9 cellular contexts compared by ENCODE assay signal in the genomic region with DNA sequence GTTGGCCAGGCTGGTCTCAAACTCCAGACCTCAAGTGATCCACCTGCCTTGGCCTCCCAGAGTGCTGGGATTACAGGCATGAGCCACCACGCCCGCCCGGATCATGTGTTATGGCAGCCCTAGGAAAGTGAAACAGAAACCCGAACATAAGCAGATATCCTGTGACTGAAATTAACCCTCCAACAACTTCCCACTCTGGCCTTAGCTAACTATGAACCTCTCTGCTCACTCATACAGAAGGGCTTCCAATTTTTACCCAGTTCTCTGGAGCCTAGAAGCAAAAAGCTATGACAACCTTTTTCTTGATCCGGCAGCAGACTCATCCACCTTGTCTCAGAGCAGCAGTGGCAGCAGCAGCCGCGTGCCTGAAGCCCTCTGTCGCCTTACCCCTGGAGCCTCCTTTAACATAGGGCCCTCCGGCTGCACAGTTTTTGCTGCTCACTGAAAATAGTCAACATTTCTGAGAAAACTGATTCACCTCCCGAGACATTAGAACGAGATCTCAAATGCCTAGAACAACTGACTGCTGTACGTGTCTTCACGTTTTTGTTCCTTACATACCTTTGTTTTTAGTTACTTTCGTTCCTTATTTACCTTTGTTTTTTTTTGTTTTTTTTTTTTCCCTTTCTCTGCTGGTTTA. TPM values are rescaled to one million over a fixed set of nuclear protein-coding genes. Genes with fewer than 3 reads are reported as not detected.
A peak's percentile ranks its signal among the peaks of the same experiment; 100 is the strongest.
DNase-seq lines count a peak whose midpoint lies in the region; ATAC-seq and TF ChIP-seq lines count a peak whose summit lies in the region.
"Had no signal": no experiment of that assay in that cellular context is flagged by ENCODE, and none has a peak within 500 bp of the region (broad histone marks: within the 10 kb centered on the region; RNA-seq: fewer than 3 reads in every experiment).

No MANE protein-coding gene starts in this region.

- H3K36me3 Mint-ChIP-seq in activated CD4-positive, alpha-beta T cell treated with anti-CD3 and anti-CD28 coated beads, Interleukin-2, amount 10 ng/mL, durations not matched to agents 24 days and 14 days (ENCODE audit: low read depth) = peaks cover 10% of the 10 kb centered on the region

- peak; percentile 85 for DNase-seq in activated CD4-positive, alpha-beta T cell treated with anti-CD3 and anti-CD28 coated beads, Interleukin-2, amount 10 ng/mL, durations not matched to agents 24 days and 14 days
- DNase-seq in heart left ventricle (peak in 2 of 5 donors; percentile 28 to 38), NCI-H524 treated with DMSO at 0.1 percent for 48 hours (lab: John Stamatoyannopoulos, UW) (no peak), NCI-H1105 (lab: John Stamatoyannopoulos, UW) (no peak)
- peak; percentile 42 for DNase-seq in stimulated activated CD8-positive, alpha-beta memory T cell treated with anti-CD3 and anti-CD28 coated beads, Interleukin-4, amount 100 ng/mL, for 48 hours
- DNase-seq: NCI-H146 had no signal

- TF ChIP-seq CTCF in heart left ventricle (IDR thresholded peaks at IDR 0.05) = no peak

- no peak overlapping the region for H3K4me3 ChIP-seq in heart left ventricle

- no peaks in the 10 kb centered on the region for H3K27me3 ChIP-seq in heart left ventricle

- H3K4me3 Mint-ChIP-seq in activated CD4-positive, alpha-beta T cell treated with anti-CD3 and anti-CD28 coated beads, Interleukin-2, amount 10 ng/mL, durations not matched to agents 24 days and 14 days = peak overlapping the region; percentile 69

- TF ChIP-seq POLR2A in heart left ventricle (IDR thresholded peaks at IDR 0.05) = no peak

- peaks cover 38% of the 10 kb centered on the region for H3K4me1 Mint-ChIP-seq in activated CD4-positive, alpha-beta T cell treated with anti-CD3 and anti-CD28 coated beads, Interleukin-2, amount 10 ng/mL, durations not matched to agents 24 days and 14 days

- intact Hi-C loops in activated CD4-positive, alpha-beta T cell treated with anti-CD3 and anti-CD28 coated beads, Interleukin-2, amount 10 ng/mL, durations not matched to agents 24 days and 14 days (cut with micrococcal nuclease) = loop anchor here (1.0 to 2.0 kb wide), 2 partner anchors 9 to 26 kb away; a partner anchor contains a TSS
- intact Hi-C loops in heart left ventricle (cut with DNase I) = no loop called here

- peaks cover 15% of the 10 kb centered on the region for H3K9me3 Mint-ChIP-seq in activated CD4-positive, alpha-beta T cell treated with anti-CD3 and anti-CD28 coated beads, Interleukin-2, amount 10 ng/mL, durations not matched to agents 24 days and 14 days

- ATAC-seq in HG02759 (IDR thresholded peaks at IDR 0.05; ENCODE audit: unreplicated experiment) (peak; percentile 59), heart left ventricle (peak in 3 of 4 donors; percentile 36 to 60 (median 47)), HG03571 (IDR thresholded peaks at IDR 0.05; ENCODE audit: unreplicated experiment) (no peak), GM19023 (IDR thresholded peaks at IDR 0.05; ENCODE audit: unreplicated experiment) (no peak)

- peak overlapping the region; percentile 93 for H3K27ac Mint-ChIP-seq in activated CD4-positive, alpha-beta T cell treated with anti-CD3 and anti-CD28 coated beads, Interleukin-2, amount 10 ng/mL, durations not matched to agents 24 days and 14 days

- H3K36me3 ChIP-seq in heart left ventricle = peaks cover 0 to 4% (median 0%) of the 10 kb centered on the region in 9 donors

- peaks cover 0 to 4% (median 0%) of the 10 kb centered on the region in 12 donors for H3K9me3 ChIP-seq in heart left ventricle

- peaks cover 0 to 32% (median 0%) of the 10 kb centered on the region in 12 donors for H3K4me1 ChIP-seq in heart left ventricle

- WGBS in heart left ventricle, 4 donors = 81 to 82% (median 81%) methylated on average over 14 of the region's 14 CpGs

- H3K27ac ChIP-seq in heart left ventricle = peak overlapping the region in 1 of 12 donors; percentile 76

- no peaks in the 10 kb centered on the region for H3K27me3 Mint-ChIP-seq in activated CD4-positive, alpha-beta T cell treated with anti-CD3 and anti-CD28 coated beads, Interleukin-2, amount 10 ng/mL, durations not matched to agents 24 days and 14 days

RNA-seq across cellular contexts. Expression of a gene that starts 9.3 kb away (rescaled TPM):
- 60.0 and 63.8 TPM in 2 replicates for total RNA-seq in activated CD4-positive, alpha-beta T cell treated with anti-CD3 and anti-CD28 coated beads, Interleukin-2, amount 10 ng/mL, durations not matched to agents 24 days and 14 days
- total RNA-seq in heart left ventricle = 10 to 100 TPM; 11.0 to 68.7 (median 21.6) TPM
- 10 to 100 TPM; 23.7 to 69.2 TPM for polyA plus RNA-seq in heart left ventricle

RNA-seq across cellular contexts. Expression of a gene that starts 18.8 kb away (rescaled TPM):
- 23.2 and 23.8 TPM in 2 replicates for total RNA-seq in activated CD4-positive, alpha-beta T cell treated with anti-CD3 and anti-CD28 coated beads, Interleukin-2, amount 10 ng/mL, durations not matched to agents 24 days and 14 days
- total RNA-seq in heart left ventricle = 10 to 100 TPM in 6 of 9 donors, 1 to 10 TPM in 3; 4.5 to 12.7 (median 10.7) TPM
- polyA plus RNA-seq in heart left ventricle = 1 to 10 TPM; 7.7 to 9.1 TPM

RNA-seq across cellular contexts. Expression of a gene that starts 55.7 kb away (rescaled TPM):
- 17.2 and 19.8 TPM in 2 replicates for total RNA-seq in activated CD4-positive, alpha-beta T cell treated with anti-CD3 and anti-CD28 coated beads, Interleukin-2, amount 10 ng/mL, durations not matched to agents 24 days and 14 days
- 1 to 10 TPM; 1.4 to 5.5 (median 2.9) TPM for total RNA-seq in heart left ventricle
- 1 to 10 TPM; 2.7 to 4.2 TPM for polyA plus RNA-seq in heart left ventricle

Comparison
In these comparisons a context has a peak if more than half of its experiments do, and no peak if none do; other contexts are left out.
1. ATAC-seq: peak in HG02759 (single experiment) and heart left ventricle (3 of 4); none in HG03571 (single experiment) and GM19023 (single experiment).
2. DNase-seq: peak in activated CD4-positive, alpha-beta T cell treated with anti-CD3 and anti-CD28 coated beads, Interleukin-2, amount 10 ng/mL, durations not matched to agents 24 days and 14 days (single experiment) and stimulated activated CD8-positive, alpha-beta memory T cell treated with anti-CD3 and anti-CD28 coated beads, Interleukin-4, amount 100 ng/mL, for 48 hours (single experiment); none in NCI-H524 treated with DMSO at 0.1 percent for 48 hours (single experiment) and NCI-H1105 (single experiment).